ENCODE assay signal across 17 cellular contexts in the genomic region with DNA sequence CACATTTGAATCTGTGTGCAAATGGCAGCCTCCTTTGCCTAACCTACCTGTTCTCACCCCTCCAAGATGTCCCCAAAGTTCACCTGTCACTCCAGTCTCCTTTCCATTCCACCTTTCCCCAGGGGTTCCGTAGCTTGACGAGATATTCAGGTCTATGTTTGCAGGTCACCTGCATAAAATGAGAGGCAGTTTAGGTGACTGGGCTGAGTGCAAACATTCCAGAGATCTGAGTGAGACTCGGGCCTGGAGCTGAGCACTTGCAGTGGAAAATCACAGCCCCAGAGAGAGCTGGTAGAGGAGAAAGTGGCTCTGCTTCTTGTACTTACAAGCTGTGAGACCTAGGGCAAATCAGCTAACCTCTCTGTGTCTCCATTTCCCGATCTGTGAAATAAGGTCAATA. TPM values are rescaled to one million over a fixed set of nuclear protein-coding genes. Genes with fewer than 3 reads are reported as not detected.
A peak's percentile ranks its signal among the peaks of the same experiment; 100 is the strongest.
DNase-seq lines count a peak whose midpoint lies in the region; ATAC-seq, FAIRE-seq and TF ChIP-seq lines count a peak whose summit lies in the region.
"Had no signal": no experiment of that assay in that cellular context is flagged by ENCODE, and none has a peak within 500 bp of the region (broad histone marks: within the 10 kb centered on the region; RNA-seq: fewer than 3 reads in every experiment).

No MANE protein-coding gene starts in this region.

- H3K27me3 ChIP-seq in keratinocyte (ENCODE audit: control insufficient read depth, extremely low read depth, insufficient read depth, low read length): no peaks in the 10 kb centered on the region
- H3K27me3 ChIP-seq: Peyer's patch had no signal

- peak overlapping the region; percentile 40 for H2AFZ ChIP-seq in keratinocyte (ENCODE audit: control insufficient read depth, low read length)

- intact Hi-C loops in head of caudate nucleus (cut with DNase I): no loop called here

- TF ChIP-seq CTCF in coronary artery (IDR thresholded peaks at IDR 0.05) (no peak), keratinocyte (optimal IDR thresholded peaks at IDR 0.05 in 1 of 3, IDR thresholded peaks at IDR 0.05 in 1 of 3, conservative IDR thresholded peaks at IDR 0.05 in 1 of 3; ENCODE audit: extremely low read depth in 1 of 3, insufficient read depth in 2 of 3, low read length in 3 of 3) (no peak)

- dilution Hi-C loops in keratinocyte (cut with MboI; ENCODE audit: extremely low pct_ligation_motif_present, low sequenced_read_pairs): no loop called here

- H3K27me3 Mint-ChIP-seq in stimulated activated memory B cell treated with anti-CD40 and anti-IgM and Interleukin-4, amounts not matched to agents 10 μg/mL and 1 μg/mL and 100 μg/mL, for 72 hours: no peaks in the 10 kb centered on the region

- H3K4me1 Mint-ChIP-seq in stimulated activated memory B cell treated with anti-CD40 and anti-IgM and Interleukin-4, amounts not matched to agents 10 μg/mL and 1 μg/mL and 100 μg/mL, for 72 hours: no peaks in the 10 kb centered on the region
- H3K4me1 Mint-ChIP-seq: CD14-positive monocyte had no signal

- H3K9me3 Mint-ChIP-seq in stimulated activated memory B cell treated with anti-CD40 and anti-IgM and Interleukin-4, amounts not matched to agents 10 μg/mL and 1 μg/mL and 100 μg/mL, for 72 hours: peaks cover 5% of the 10 kb centered on the region

- H3K4me3 ChIP-seq in coronary artery (no peak overlapping the region), keratinocyte (ENCODE audit: control insufficient read depth in 2 of 3, extremely low read depth in 1 of 3, insufficient read depth in 2 of 3, low read depth in 1 of 3, low read length in 3 of 3) (no peak overlapping the region)
- H3K4me3 ChIP-seq: K562, Peyer's patch had no signal

- H3K9me3 ChIP-seq in keratinocyte (ENCODE audit: control insufficient read depth, low read depth, low read length): no peaks in the 10 kb centered on the region
- H3K9me3 ChIP-seq: Peyer's patch had no signal

- ATAC-seq in stimulated activated memory B cell treated with anti-CD40 and anti-IgM and Interleukin-4, amounts not matched to agents 10 μg/mL and 1 μg/mL and 100 μg/mL, for 72 hours: no peak
- ATAC-seq: K562 had no signal

- no peak overlapping the region for H3K4me3 Mint-ChIP-seq in stimulated activated memory B cell treated with anti-CD40 and anti-IgM and Interleukin-4, amounts not matched to agents 10 μg/mL and 1 μg/mL and 100 μg/mL, for 72 hours
- H3K4me3 Mint-ChIP-seq: CD14-positive monocyte had no signal

- peaks cover 26% of the 10 kb centered on the region for H3K36me3 Mint-ChIP-seq in stimulated activated memory B cell treated with anti-CD40 and anti-IgM and Interleukin-4, amounts not matched to agents 10 μg/mL and 1 μg/mL and 100 μg/mL, for 72 hours
- H3K36me3 Mint-ChIP-seq: CD14-positive monocyte had no signal

- H3K27ac Mint-ChIP-seq in stimulated activated memory B cell treated with anti-CD40 and anti-IgM and Interleukin-4, amounts not matched to agents 10 μg/mL and 1 μg/mL and 100 μg/mL, for 72 hours: peak overlapping the region; percentile 25
- H3K27ac Mint-ChIP-seq: CD14-positive monocyte had no signal

- H3K79me2 ChIP-seq in keratinocyte (ENCODE audit: control insufficient read depth, insufficient read depth, low read length): no peaks in the 10 kb centered on the region

- DNase-seq in ELF-1 (ENCODE audit: low read depth, low spot score) (peak; percentile 22), coronary artery (ENCODE audit: low spot score) (peak; percentile 14), keratinocyte (ENCODE audit: low read depth, low spot score) (no peak), head of caudate nucleus (no peak), NCI-H2196 (lab: John Stamatoyannopoulos, UW; ENCODE audit: unreplicated experiment) (no peak), NCI-H2227 treated with DMSO at 0.1 percent for 48 hours (lab: John Stamatoyannopoulos, UW) (no peak)
- DNase-seq: GOT3, MV-4-11, NCI-H1417 treated with DMSO at 0.1 percent for 48 hours, NCI-H2029 treated with DMSO at 0.1 percent for 48 hours, NCI-H510A treated with DMSO at 0.1 percent for 48 hours, Peyer's patch, Right ventricle myocardium superior had no signal

- H3K27ac ChIP-seq in coronary artery (no peak overlapping the region), keratinocyte (ENCODE audit: control insufficient read depth, insufficient read depth, low read length) (peak overlapping the region; percentile 23)
- H3K27ac ChIP-seq: Peyer's patch had no signal

- H3K9ac ChIP-seq in keratinocyte (ENCODE audit: control insufficient read depth, extremely low read depth, insufficient read depth, low read length): no peak overlapping the region

- no peaks in the 10 kb centered on the region for H3K36me3 ChIP-seq in keratinocyte (ENCODE audit: control insufficient read depth in 2 of 2, extremely low read depth in 1 of 2, insufficient read depth in 2 of 2, low read length in 2 of 2)
- H3K36me3 ChIP-seq: Peyer's patch had no signal

- no peak for FAIRE-seq in keratinocyte (lab: Jason Lieb, UNC)
- FAIRE-seq: GM12892, K562 had no signal

- H3K4me1 ChIP-seq in keratinocyte (ENCODE audit: control insufficient read depth, extremely low read depth, insufficient read depth, low read length): peaks cover 15% of the 10 kb centered on the region
- H3K4me1 ChIP-seq: Peyer's patch had no signal

- no peaks in the 10 kb centered on the region for H3K9me1 ChIP-seq in keratinocyte (ENCODE audit: control insufficient read depth, extremely low read depth, insufficient read depth, low read length)

- peak overlapping the region; percentile 57 for H3K4me2 ChIP-seq in keratinocyte (ENCODE audit: control insufficient read depth, extremely low read depth, insufficient read depth, low read depth, low read length)

- no peaks in the 10 kb centered on the region for H4K20me1 ChIP-seq in keratinocyte (ENCODE audit: control insufficient read depth, extremely low read depth, insufficient read depth, low read length)

RNA-seq across cellular contexts. Expression of a gene that starts 20.1 kb away (rescaled TPM):
- 0.57 to 2.2 TPM (median 1.1 TPM) in 3 replicates for polyA plus RNA-seq in keratinocyte
- 1.8 TPM for polyA plus RNA-seq in keratinocyte (2011; ENCODE audit: low read depth)
- 1.3 and 1.7 TPM in 2 replicates for polyA plus RNA-seq in keratinocyte (2011; cell fraction: cytosol; rRNA removed)
- 3.6 and 4.2 TPM in 2 replicates for polyA plus RNA-seq in keratinocyte (2011; cell fraction: nucleus; rRNA removed)
- 0.54 and 2.6 TPM in 2 replicates for polyA plus RNA-seq in keratinocyte (2012; ENCODE audit: low replicate concordance)
- 0.13 to 1.8 TPM (median 1.5 TPM) in 3 replicates for polyA minus RNA-seq in keratinocyte
- polyA minus RNA-seq in keratinocyte (2011; cell fraction: cytosol; rRNA and poly(A)+ RNA removed): 0.58 TPM
- polyA minus RNA-seq in keratinocyte (2011; cell fraction: nucleus; rRNA and poly(A)+ RNA removed): 2.1 and 2.9 TPM in 2 replicates
- polyA plus RNA-seq: CD14-positive monocyte, K562 had no signal

RNA-seq across cellular contexts. Expression of a gene that starts 36.8 kb away (rescaled TPM):
- 5.1 to 8.2 TPM (median 6.5 TPM) in 3 replicates for polyA plus RNA-seq in keratinocyte
- 0.67 TPM for polyA plus RNA-seq in keratinocyte (2011; ENCODE audit: low read depth)
- 6.3 and 7.0 TPM in 2 replicates for polyA plus RNA-seq in keratinocyte (2011; cell fraction: cytosol; rRNA removed)
- 6.6 and 7.7 TPM in 2 replicates for polyA plus RNA-seq in keratinocyte (2011; cell fraction: nucleus; rRNA removed)
- polyA plus RNA-seq in keratinocyte (2012; ENCODE audit: low replicate concordance): 2.2 and 5.9 TPM in 2 replicates
- polyA minus RNA-seq in keratinocyte: 8.5 to 13.0 TPM (median 9.4 TPM) in 3 replicates
- polyA minus RNA-seq in keratinocyte (2011; cell fraction: cytosol; rRNA and poly(A)+ RNA removed): 6.7 TPM
- polyA minus RNA-seq in keratinocyte (2011; cell fraction: nucleus; rRNA and poly(A)+ RNA removed): 5.1 and 6.8 TPM in 2 replicates

RNA-seq across cellular contexts. Expression of a gene that starts 58.9 kb away (rescaled TPM):
- polyA plus RNA-seq in keratinocyte: 27.4 to 40.5 TPM (median 34.0 TPM) in 3 replicates
- polyA plus RNA-seq in keratinocyte (2011; ENCODE audit: low read depth): 12.6 TPM
- 21.4 and 21.7 TPM in 2 replicates for polyA plus RNA-seq in keratinocyte (2011; cell fraction: cytosol; rRNA removed)
- 47.6 and 54.4 TPM in 2 replicates for polyA plus RNA-seq in keratinocyte (2011; cell fraction: nucleus; rRNA removed)
- polyA plus RNA-seq in keratinocyte (2012; ENCODE audit: low replicate concordance): 13.7 and 35.4 TPM in 2 replicates
- 44.6 to 64.1 TPM (median 63.8 TPM) in 3 replicates for polyA minus RNA-seq in keratinocyte
- 36.6 TPM for polyA minus RNA-seq in keratinocyte (2011; cell fraction: cytosol; rRNA and poly(A)+ RNA removed)
- polyA minus RNA-seq in keratinocyte (2011; cell fraction: nucleus; rRNA and poly(A)+ RNA removed): 34.5 and 41.9 TPM in 2 replicates

Comparison
In these comparisons a context has a peak if more than half of its experiments do, and no peak if none do; other contexts are left out.
1. DNase-seq: peak in ELF-1 (single experiment) and coronary artery (single experiment); none in keratinocyte (single experiment), head of caudate nucleus (0 of 42), NCI-H2196 (single experiment) and NCI-H2227 treated with DMSO at 0.1 percent for 48 hours (single experiment).